In the genomic region with DNA sequence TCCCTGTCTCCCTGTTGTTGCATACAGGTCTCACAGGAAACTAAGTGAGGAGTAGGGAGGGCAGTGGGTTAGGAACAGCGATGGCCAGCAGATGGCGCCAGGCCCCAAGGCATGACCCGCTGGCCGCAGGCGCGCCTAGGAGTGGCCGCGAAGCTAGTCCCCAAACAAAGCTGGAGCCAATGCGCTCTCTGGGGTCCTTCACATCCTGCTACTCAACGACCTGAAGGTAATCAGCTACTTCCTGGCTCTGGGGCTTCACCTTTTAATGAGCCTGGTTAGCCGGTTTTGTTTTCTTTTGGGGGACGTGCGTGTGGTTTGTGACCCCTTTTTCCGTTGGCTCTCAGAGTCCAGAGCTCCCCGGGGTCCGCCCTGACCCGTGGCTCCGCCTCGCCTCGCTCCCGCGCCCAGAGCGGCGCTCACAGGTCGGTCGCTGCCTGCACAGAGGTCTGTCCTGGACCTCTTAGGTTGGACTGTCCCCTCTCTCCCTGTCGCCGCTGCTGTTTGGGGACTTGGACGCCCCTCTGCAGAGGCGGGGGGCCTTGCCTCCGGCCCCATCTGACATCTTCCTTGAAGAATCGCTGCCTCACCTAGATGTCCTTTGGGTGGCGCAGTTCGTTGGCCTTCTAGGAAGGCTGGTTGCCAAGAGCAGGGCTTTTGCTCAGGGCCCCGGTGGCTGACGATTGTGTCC, we compare ENCODE assay signal across 1 cellular context.
TF ChIP-seq lines count a peak whose summit lies in the region.

No MANE protein-coding gene starts in this region.

TF ChIP-seq in K562, 482 proteins besides CTCF, POLR2A, EP300 and RAD21 (continued from another document and continues in another):
- TF ChIP-seq, protein P1, sequence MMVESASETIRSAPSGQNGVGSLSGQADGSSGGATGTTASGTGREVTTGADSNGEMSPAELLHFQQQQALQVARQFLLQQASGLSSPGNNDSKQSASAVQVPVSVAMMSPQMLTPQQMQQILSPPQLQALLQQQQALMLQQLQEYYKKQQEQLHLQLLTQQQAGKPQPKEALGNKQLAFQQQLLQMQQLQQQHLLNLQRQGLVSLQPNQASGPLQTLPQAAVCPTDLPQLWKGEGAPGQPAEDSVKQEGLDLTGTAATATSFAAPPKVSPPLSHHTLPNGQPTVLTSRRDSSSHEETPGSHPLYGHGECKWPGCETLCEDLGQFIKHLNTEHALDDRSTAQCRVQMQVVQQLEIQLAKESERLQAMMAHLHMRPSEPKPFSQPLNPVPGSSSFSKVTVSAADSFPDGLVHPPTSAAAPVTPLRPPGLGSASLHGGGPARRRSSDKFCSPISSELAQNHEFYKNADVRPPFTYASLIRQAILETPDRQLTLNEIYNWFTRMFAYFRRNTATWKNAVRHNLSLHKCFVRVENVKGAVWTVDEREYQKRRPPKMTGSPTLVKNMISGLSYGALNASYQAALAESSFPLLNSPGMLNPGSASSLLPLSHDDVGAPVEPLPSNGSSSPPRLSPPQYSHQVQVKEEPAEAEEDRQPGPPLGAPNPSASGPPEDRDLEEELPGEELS (CRISPR knock-in tag; IDR thresholded peaks at IDR 0.05; ENCODE audit: borderline replicate concordance): no peak
- no peak for TF ChIP-seq NR2C1 (IDR thresholded peaks at IDR 0.05)
- TF ChIP-seq NR2C1 (tag; IDR thresholded peaks at IDR 0.05): no peak
- TF ChIP-seq TCF7 (IDR thresholded peaks at IDR 0.05; ENCODE audit: borderline replicate concordance): no peak
- no peak for TF ChIP-seq ZNF778 (CRISPR knock-in tag; IDR thresholded peaks at IDR 0.05)
- no peak for TF ChIP-seq TRIM24 (IDR thresholded peaks at IDR 0.05)
- no peak for TF ChIP-seq COPS2 (conservative IDR thresholded peaks at IDR 0.05)
- TF ChIP-seq SAP30 (IDR thresholded peaks at IDR 0.05; ENCODE audit: borderline replicate concordance, insufficient read depth, low read depth, low read length, poor library complexity, severe bottlenecking): no peak
- no peak for TF ChIP-seq ETV1 (tag; conservative IDR thresholded peaks at IDR 0.05; ENCODE audit: low read depth)
- TF ChIP-seq STAG1 (CRISPR knock-in tag; IDR thresholded peaks at IDR 0.05; ENCODE audit: borderline replicate concordance): peak; percentile 93
- no peak for TF ChIP-seq GTF2B (IDR thresholded peaks at IDR 0.05; ENCODE audit: extremely low read depth, insufficient read length)
- TF ChIP-seq ADNP (tag; IDR thresholded peaks at IDR 0.05): no peak
- no peak for TF ChIP-seq ILK (tag; IDR thresholded peaks at IDR 0.05; ENCODE audit: borderline replicate concordance, low read depth)
- TF ChIP-seq ZNF75A (CRISPR knock-in tag; IDR thresholded peaks at IDR 0.05): no peak
- no peak for TF ChIP-seq RERE (CRISPR knock-in tag; IDR thresholded peaks at IDR 0.05; ENCODE audit: borderline replicate concordance)
- TF ChIP-seq FOSL1 (tag; conservative IDR thresholded peaks at IDR 0.05): no peak
- TF ChIP-seq SMARCA5 (IDR thresholded peaks at IDR 0.05): no peak
- peak; percentile 28; the same call in 1 of the 2 replicates for TF ChIP-seq CREM (IDR thresholded peaks at IDR 0.05; ENCODE audit: low read depth)
- TF ChIP-seq MCM5 (IDR thresholded peaks at IDR 0.05; ENCODE audit: low read depth): no peak
- TF ChIP-seq RBM17 (IDR thresholded peaks at IDR 0.05; ENCODE audit: borderline replicate concordance, low read depth, low read length): no peak
- TF ChIP-seq ZNF695 (CRISPR knock-in tag; IDR thresholded peaks at IDR 0.05): no peak
- no peak for TF ChIP-seq PHTF2 (CRISPR knock-in tag; IDR thresholded peaks at IDR 0.05)
- no peak for TF ChIP-seq IRF1 (CRISPR knock-in tag; IDR thresholded peaks at IDR 0.05; ENCODE audit: borderline replicate concordance)
- TF ChIP-seq CC2D1A (IDR thresholded peaks at IDR 0.05): 0 out of 2 replicates have a peak, but pooled peaks have one; percentile 20
- TF ChIP-seq U2AF2 (optimal IDR thresholded peaks at IDR 0.05; ENCODE audit: low read depth, low read length): no peak
- no peak for TF ChIP-seq KAT2B (IDR thresholded peaks at IDR 0.05; ENCODE audit: low read depth, low read length)
- TF ChIP-seq CBX1 (IDR thresholded peaks at IDR 0.05; ENCODE audit: low read depth): no peak
- TF ChIP-seq LCOR (CRISPR knock-in tag; IDR thresholded peaks at IDR 0.05): no peak; the same call in 1 of the 2 replicates
- TF ChIP-seq PTBP1 (IDR thresholded peaks at IDR 0.05; ENCODE audit: low read depth, low read length): no peak
- no peak for TF ChIP-seq ZBED1 (IDR thresholded peaks at IDR 0.05)
- TF ChIP-seq MED1 (CRISPR knock-in tag; IDR thresholded peaks at IDR 0.05; ENCODE audit: borderline replicate concordance): no peak
- TF ChIP-seq, protein P2, sequence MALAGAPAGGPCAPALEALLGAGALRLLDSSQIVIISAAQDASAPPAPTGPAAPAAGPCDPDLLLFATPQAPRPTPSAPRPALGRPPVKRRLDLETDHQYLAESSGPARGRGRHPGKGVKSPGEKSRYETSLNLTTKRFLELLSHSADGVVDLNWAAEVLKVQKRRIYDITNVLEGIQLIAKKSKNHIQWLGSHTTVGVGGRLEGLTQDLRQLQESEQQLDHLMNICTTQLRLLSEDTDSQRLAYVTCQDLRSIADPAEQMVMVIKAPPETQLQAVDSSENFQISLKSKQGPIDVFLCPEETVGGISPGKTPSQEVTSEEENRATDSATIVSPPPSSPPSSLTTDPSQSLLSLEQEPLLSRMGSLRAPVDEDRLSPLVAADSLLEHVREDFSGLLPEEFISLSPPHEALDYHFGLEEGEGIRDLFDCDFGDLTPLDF (CRISPR knock-in tag; IDR thresholded peaks at IDR 0.05): no peak
- TF ChIP-seq POLR3A (IDR thresholded peaks at IDR 0.05; ENCODE audit: borderline replicate concordance, extremely low read depth, insufficient read depth, insufficient read length): no peak
- TF ChIP-seq CXXC5 (CRISPR knock-in tag; IDR thresholded peaks at IDR 0.05): no peak
- no peak for TF ChIP-seq THAP7 (CRISPR knock-in tag; IDR thresholded peaks at IDR 0.05)
- no peak for TF ChIP-seq NFYB (IDR thresholded peaks at IDR 0.05; ENCODE audit: extremely low read depth, insufficient read length)
- no peak for TF ChIP-seq MXI1 (IDR thresholded peaks at IDR 0.05; ENCODE audit: low read depth, low read length)
- no peak for TF ChIP-seq TAF1 (IDR thresholded peaks at IDR 0.05; ENCODE audit: control insufficient read depth, extremely low read depth, insufficient read depth, low read length, severe bottlenecking)
- no peak for TF ChIP-seq FOXJ3 (CRISPR knock-in tag; IDR thresholded peaks at IDR 0.05)
- no peak for TF ChIP-seq NFATC3 (IDR thresholded peaks at IDR 0.05)
- peak; percentile 71; the same call in 1 of the 2 replicates for TF ChIP-seq ZBTB5 (IDR thresholded peaks at IDR 0.05)
- no peak for TF ChIP-seq RBM22 (IDR thresholded peaks at IDR 0.05; ENCODE audit: low read depth, low read length, poor library complexity, severe bottlenecking)
- peak; percentile 15; the same call in 1 of the 2 replicates for TF ChIP-seq ETV5 (CRISPR knock-in tag; IDR thresholded peaks at IDR 0.05; ENCODE audit: low read depth)
- TF ChIP-seq ZNF561 (CRISPR knock-in tag; conservative IDR thresholded peaks at IDR 0.05): no peak
- no peak for TF ChIP-seq DACH1 (IDR thresholded peaks at IDR 0.05; ENCODE audit: partially characterized antibody)
- no peak for TF ChIP-seq KLF6 (CRISPR knock-in tag; IDR thresholded peaks at IDR 0.05; ENCODE audit: borderline replicate concordance)
- TF ChIP-seq XRCC5 (IDR thresholded peaks at IDR 0.05; ENCODE audit: low read depth, low read length): no peak
- no peak for TF ChIP-seq ZSCAN29 (IDR thresholded peaks at IDR 0.05)
- TF ChIP-seq, protein P3, sequence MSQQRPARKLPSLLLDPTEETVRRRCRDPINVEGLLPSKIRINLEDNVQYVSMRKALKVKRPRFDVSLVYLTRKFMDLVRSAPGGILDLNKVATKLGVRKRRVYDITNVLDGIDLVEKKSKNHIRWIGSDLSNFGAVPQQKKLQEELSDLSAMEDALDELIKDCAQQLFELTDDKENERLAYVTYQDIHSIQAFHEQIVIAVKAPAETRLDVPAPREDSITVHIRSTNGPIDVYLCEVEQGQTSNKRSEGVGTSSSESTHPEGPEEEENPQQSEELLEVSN (IDR thresholded peaks at IDR 0.05; ENCODE audit: borderline replicate concordance in 1 of 2, extremely low read depth in 1 of 2, insufficient read depth in 1 of 2, insufficient read length in 1 of 2, low read depth in 1 of 2, low read length in 1 of 2, poor library complexity in 1 of 2, severe bottlenecking in 1 of 2): peak; percentile 13 to 45
- TF ChIP-seq, protein P4, sequence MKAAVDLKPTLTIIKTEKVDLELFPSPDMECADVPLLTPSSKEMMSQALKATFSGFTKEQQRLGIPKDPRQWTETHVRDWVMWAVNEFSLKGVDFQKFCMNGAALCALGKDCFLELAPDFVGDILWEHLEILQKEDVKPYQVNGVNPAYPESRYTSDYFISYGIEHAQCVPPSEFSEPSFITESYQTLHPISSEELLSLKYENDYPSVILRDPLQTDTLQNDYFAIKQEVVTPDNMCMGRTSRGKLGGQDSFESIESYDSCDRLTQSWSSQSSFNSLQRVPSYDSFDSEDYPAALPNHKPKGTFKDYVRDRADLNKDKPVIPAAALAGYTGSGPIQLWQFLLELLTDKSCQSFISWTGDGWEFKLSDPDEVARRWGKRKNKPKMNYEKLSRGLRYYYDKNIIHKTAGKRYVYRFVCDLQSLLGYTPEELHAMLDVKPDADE (conservative IDR thresholded peaks at IDR 0.05; ENCODE audit: control insufficient read depth, low read depth, low read length): no peak
- peak; percentile 72 for TF ChIP-seq L3MBTL2 (IDR thresholded peaks at IDR 0.05)
- no peak for TF ChIP-seq MEIS2 (IDR thresholded peaks at IDR 0.05; ENCODE audit: partially characterized antibody)
- TF ChIP-seq FOXK2 (conservative IDR thresholded peaks at IDR 0.05 in 1 of 2, IDR thresholded peaks at IDR 0.05 in 1 of 2; ENCODE audit: low read depth in 2 of 2): no peak
